Comparison of ENCODE assay signal across 8 cellular contexts in the genomic region with DNA sequence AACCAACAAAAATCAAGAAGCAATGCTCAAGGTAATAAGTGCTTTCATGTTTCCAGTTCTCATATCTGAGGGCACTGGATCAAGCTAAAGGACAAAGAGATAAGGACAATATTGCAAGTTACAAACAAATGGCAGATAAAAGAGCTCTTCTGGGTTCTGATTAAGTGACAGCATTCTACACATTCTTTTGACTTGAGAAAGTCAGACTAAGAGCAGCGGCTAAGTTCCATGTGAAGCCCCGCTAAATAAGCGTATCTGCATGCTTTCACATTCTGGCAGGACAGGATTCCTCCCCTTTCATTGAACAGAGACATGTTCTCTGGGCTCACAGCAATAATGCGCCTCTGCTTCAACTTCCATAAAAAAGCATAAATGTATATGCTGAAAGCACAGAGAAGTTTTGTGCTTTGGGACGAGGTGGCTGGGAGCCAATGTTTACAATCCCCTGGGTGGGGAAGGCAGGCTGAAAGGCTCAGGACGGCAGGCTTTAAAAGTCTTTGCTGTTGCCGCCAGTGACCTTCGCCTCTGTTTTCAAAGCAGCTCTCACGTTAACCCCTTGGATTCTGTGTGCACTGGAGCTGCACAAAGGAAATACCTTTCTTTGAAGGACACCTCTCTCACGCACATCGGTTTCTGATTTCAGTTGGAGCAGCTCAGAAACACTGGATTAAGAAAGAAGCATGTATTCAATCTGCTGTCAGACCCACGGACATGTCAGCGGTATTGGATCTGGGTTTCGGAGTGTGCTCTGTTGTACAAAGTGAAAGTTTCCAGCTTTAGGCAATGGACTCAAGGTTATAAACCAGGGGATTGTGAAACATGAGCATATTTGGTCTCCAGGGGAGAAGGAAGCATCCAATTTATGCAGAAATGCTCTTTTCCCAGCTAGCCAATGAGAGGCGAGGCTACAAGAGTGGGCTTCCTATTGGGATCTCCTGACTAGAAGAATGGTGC.
DNase-seq lines count a peak whose midpoint lies in the region; ATAC-seq and TF ChIP-seq lines count a peak whose summit lies in the region.

No MANE protein-coding gene starts in this region.

- POLR2A ChIA-PET in HEK293 (lab: Yijun Ruan, JAX) = interaction anchor here (0.8 to 1.6 kb wide), 3 partner anchors 72 to 140 kb away, joined by 3 to 6 read pairs (median 3); no protein-coding TSS in a partner anchor
- POLR2A ChIA-PET in WTC11 (lab: Charles Lee) = interaction anchor here (0.6 to 1.3 kb wide), 3 partner anchors 29 to 139 kb away, joined by 3 to 6 read pairs (median 3); no protein-coding TSS in a partner anchor

- ATAC-seq in WTC11 (peak; percentile 78), foreskin keratinocyte (peak; percentile 24), GM21423 (IDR thresholded peaks at IDR 0.05; ENCODE audit: unreplicated experiment) (no peak), HG02571 (IDR thresholded peaks at IDR 0.05; ENCODE audit: unreplicated experiment) (no peak), HG02623 (IDR thresholded peaks at IDR 0.05; ENCODE audit: unreplicated experiment) (no peak)

- no peaks in the 10 kb centered on the region for H3K36me3 Mint-ChIP-seq in WTC11
- peaks cover 6% of the 10 kb centered on the region for H3K36me3 Mint-ChIP-seq in neural progenitor cell

- no peak overlapping the region for H3K9ac ChIP-seq in neural progenitor cell

- H3K27ac Mint-ChIP-seq in WTC11 (peak overlapping the region; percentile 91), neural progenitor cell (peak overlapping the region; percentile 99)

- no peaks in the 10 kb centered on the region for H3K9me3 Mint-ChIP-seq in WTC11
- peaks cover 7% of the 10 kb centered on the region for H3K9me3 Mint-ChIP-seq in neural progenitor cell

- H3K36me3 ChIP-seq in HEK293 (ENCODE audit: control insufficient read depth in 2 of 2, insufficient read depth in 1 of 2, low read length in 2 of 2) = no peaks in the 10 kb centered on the region
- no peaks in the 10 kb centered on the region for H3K36me3 ChIP-seq in neural progenitor cell

- H3K27ac ChIP-seq in HEK293 (ENCODE audit: extremely low read depth, low read depth, low read length) = peak overlapping the region; percentile 43
- H3K27ac ChIP-seq in foreskin keratinocyte = peak overlapping the region; percentile 7
- no peak overlapping the region for H3K27ac ChIP-seq in neural progenitor cell

- CTCF ChIA-PET in HEK293 (lab: Yijun Ruan, JAX) = interaction anchor here (0.6 to 2.3 kb wide), 7 partner anchors 135 to 818 kb away, joined by 3 to 11 read pairs (median 3); partner anchors contain the start of gene RBM48
- CTCF ChIA-PET in WTC11 (lab: Charles Lee) = interaction anchor here (0.7 to 3.5 kb wide), 5 partner anchors 12 to 185 kb away, joined by 3 to 28 read pairs (median 5); partner anchors contain the start of gene CDK6

- DNase-seq in AG08396 (ENCODE audit: low spot score) = peak; percentile 39
- peak; percentile 41 for DNase-seq in WTC11 (ENCODE audit: low spot score)
- DNase-seq in foreskin keratinocyte = peak in 1 of 2 donors; percentile 36
- DNase-seq in neural progenitor cell (ENCODE audit: low spot score) = peak; percentile 71

- H3K4me1 Mint-ChIP-seq in WTC11 (peaks cover 44% of the 10 kb centered on the region), neural progenitor cell (peaks cover 71% of the 10 kb centered on the region)

- H3K4me1 ChIP-seq in HEK293 (ENCODE audit: control insufficient read depth, insufficient read depth, low read length) = peaks cover 3% of the 10 kb centered on the region; the same call in 1 of the 2 replicates
- H3K4me1 ChIP-seq in foreskin keratinocyte = peaks cover 24% of the 10 kb centered on the region
- peaks cover 17% of the 10 kb centered on the region for H3K4me1 ChIP-seq in neural progenitor cell

- H3K27me3 ChIP-seq in foreskin keratinocyte (no peaks in the 10 kb centered on the region), neural progenitor cell (no peaks in the 10 kb centered on the region)

- H3K4me3 ChIP-seq in HEK293 (ENCODE audit: low read depth, low read length) (peak overlapping the region; percentile 40), neural progenitor cell (peak overlapping the region; percentile 41)

- no peak overlapping the region for H2AFZ ChIP-seq in neural progenitor cell (replicated peaks)

- H4K20me1 ChIP-seq in neural progenitor cell (ENCODE audit: low read depth) = no peaks in the 10 kb centered on the region

- no peaks in the 10 kb centered on the region for H3K79me2 ChIP-seq in neural progenitor cell (ENCODE audit: low read depth)

- no peaks in the 10 kb centered on the region for H3K9me3 ChIP-seq in HEK293 (ENCODE audit: control insufficient read depth, insufficient read depth, low read depth, low read length)
- H3K9me3 ChIP-seq in neural progenitor cell (ENCODE audit: low read depth) = no peaks in the 10 kb centered on the region

- H3K4me3 Mint-ChIP-seq in WTC11 (peak overlapping the region; percentile 67), neural progenitor cell (peak overlapping the region; percentile 87)

- no peak for TF ChIP-seq CTCF in HEK293 (tag by site-specific recombination; IDR thresholded peaks at IDR 0.05)
- TF ChIP-seq CTCF in WTC11 (IDR thresholded peaks at IDR 0.05) = no peak
- TF ChIP-seq CTCF in foreskin keratinocyte (conservative IDR thresholded peaks at IDR 0.05) = no peak
- TF ChIP-seq CTCF in neural progenitor cell (IDR thresholded peaks at IDR 0.05) = no peak

- peak overlapping the region; percentile 75 for H3K4me2 ChIP-seq in neural progenitor cell

- H3K27me3 Mint-ChIP-seq in WTC11 (ENCODE audit: low read depth) (no peaks in the 10 kb centered on the region), neural progenitor cell (ENCODE audit: insufficient read depth, low read depth) (no peaks in the 10 kb centered on the region)

- peaks cover 8% of the 10 kb centered on the region for H3F3A ChIP-seq in neural progenitor cell (ENCODE audit: low read depth)

TF ChIP-seq in HEK293, 187 proteins besides CTCF, POLR2A, EP300 and RAD21 (continues in another document):
- peak; percentile 70 for TF ChIP-seq GLIS1 (tag by site-specific recombination; IDR thresholded peaks at IDR 0.05)
- TF ChIP-seq, protein P1, sequence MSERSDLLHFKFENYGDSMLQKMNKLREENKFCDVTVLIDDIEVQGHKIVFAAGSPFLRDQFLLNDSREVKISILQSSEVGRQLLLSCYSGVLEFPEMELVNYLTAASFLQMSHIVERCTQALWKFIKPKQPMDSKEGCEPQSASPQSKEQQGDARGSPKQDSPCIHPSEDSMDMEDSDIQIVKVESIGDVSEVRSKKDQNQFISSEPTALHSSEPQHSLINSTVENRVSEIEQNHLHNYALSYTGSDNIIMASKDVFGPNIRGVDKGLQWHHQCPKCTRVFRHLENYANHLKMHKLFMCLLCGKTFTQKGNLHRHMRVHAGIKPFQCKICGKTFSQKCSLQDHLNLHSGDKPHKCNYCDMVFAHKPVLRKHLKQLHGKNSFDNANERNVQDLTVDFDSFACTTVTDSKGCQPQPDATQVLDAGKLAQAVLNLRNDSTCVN (tag by site-specific recombination; optimal IDR thresholded peaks at IDR 0.05) = no peak
- peak; percentile 39; the same call in 1 of the 2 replicates for TF ChIP-seq ZXDB (tag by site-specific recombination; IDR thresholded peaks at IDR 0.05)

TF ChIP-seq in WTC11, 78 proteins besides CTCF, POLR2A, EP300 and RAD21 (continues in another document):
- TF ChIP-seq IRF2 (CRISPR knock-in tag; IDR thresholded peaks at IDR 0.05; ENCODE audit: borderline replicate concordance, low read depth) = no peak
- TF ChIP-seq, protein P2, sequence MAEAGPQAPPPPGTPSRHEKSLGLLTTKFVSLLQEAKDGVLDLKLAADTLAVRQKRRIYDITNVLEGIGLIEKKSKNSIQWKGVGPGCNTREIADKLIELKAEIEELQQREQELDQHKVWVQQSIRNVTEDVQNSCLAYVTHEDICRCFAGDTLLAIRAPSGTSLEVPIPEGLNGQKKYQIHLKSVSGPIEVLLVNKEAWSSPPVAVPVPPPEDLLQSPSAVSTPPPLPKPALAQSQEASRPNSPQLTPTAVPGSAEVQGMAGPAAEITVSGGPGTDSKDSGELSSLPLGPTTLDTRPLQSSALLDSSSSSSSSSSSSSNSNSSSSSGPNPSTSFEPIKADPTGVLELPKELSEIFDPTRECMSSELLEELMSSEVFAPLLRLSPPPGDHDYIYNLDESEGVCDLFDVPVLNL (CRISPR knock-in tag; IDR thresholded peaks at IDR 0.05; ENCODE audit: borderline replicate concordance, low read depth) = no peak
- TF ChIP-seq, protein P3, sequence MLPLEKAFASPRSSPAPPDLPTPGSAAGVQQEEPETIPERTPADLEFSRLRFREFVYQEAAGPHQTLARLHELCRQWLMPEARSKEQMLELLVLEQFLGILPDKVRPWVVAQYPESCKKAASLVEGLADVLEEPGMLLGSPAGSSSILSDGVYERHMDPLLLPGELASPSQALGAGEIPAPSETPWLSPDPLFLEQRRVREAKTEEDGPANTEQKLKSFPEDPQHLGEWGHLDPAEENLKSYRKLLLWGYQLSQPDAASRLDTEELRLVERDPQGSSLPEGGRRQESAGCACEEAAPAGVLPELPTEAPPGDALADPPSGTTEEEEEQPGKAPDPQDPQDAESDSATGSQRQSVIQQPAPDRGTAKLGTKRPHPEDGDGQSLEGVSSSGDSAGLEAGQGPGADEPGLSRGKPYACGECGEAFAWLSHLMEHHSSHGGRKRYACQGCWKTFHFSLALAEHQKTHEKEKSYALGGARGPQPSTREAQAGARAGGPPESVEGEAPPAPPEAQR (CRISPR knock-in tag; IDR thresholded peaks at IDR 0.05) = no peak
- no peak for TF ChIP-seq ZNF232 (CRISPR knock-in tag; IDR thresholded peaks at IDR 0.05)
- TF ChIP-seq TEAD1 (CRISPR knock-in tag; IDR thresholded peaks at IDR 0.05) = no peak
- peak; percentile 69 for TF ChIP-seq FOXK1 (CRISPR knock-in tag; IDR thresholded peaks at IDR 0.05)
- TF ChIP-seq, protein P4, sequence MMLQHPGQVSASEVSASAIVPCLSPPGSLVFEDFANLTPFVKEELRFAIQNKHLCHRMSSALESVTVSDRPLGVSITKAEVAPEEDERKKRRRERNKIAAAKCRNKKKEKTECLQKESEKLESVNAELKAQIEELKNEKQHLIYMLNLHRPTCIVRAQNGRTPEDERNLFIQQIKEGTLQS (CRISPR knock-in tag; conservative IDR thresholded peaks at IDR 0.05) = no peak

Comparison
In these comparisons a context has a peak if more than half of its experiments do, and no peak if none do; other contexts are left out.
1. ATAC-seq: peak in WTC11 (single experiment) and foreskin keratinocyte (single experiment); none in GM21423 (single experiment), HG02571 (single experiment) and HG02623 (single experiment).